ENCODE assay signal across 1 cellular context in genomic region chr15:80480909-80481308, GRCh38.
TF ChIP-seq lines count a peak whose summit lies in the region.

No MANE protein-coding gene starts in this region.

TF ChIP-seq in SK-N-SH, 30 proteins besides CTCF, POLR2A, EP300 and RAD21 (continued from another document):
- TF ChIP-seq ZBTB33 (IDR thresholded peaks at IDR 0.05; ENCODE audit: borderline replicate concordance, low read depth): peak; percentile 58; the same call in 1 of the 2 replicates
- TF ChIP-seq GABPA (IDR thresholded peaks at IDR 0.05; ENCODE audit: low read depth): peak; percentile 28; the same call in 1 of the 2 replicates
- peak; percentile 68; the same call in 1 of the 2 replicates for TF ChIP-seq FOXM1 (IDR thresholded peaks at IDR 0.05; ENCODE audit: low read depth)
- TF ChIP-seq TCF12 (IDR thresholded peaks at IDR 0.05): peak; percentile 93
- TF ChIP-seq POLR2AphosphoS5 (IDR thresholded peaks at IDR 0.05; ENCODE audit: low read depth, low read length): peak; percentile 49; the same call in 1 of the 2 replicates
- no peak for TF ChIP-seq FOXJ3 (CRISPR knock-in tag; IDR thresholded peaks at IDR 0.05)
- TF ChIP-seq NFIC (IDR thresholded peaks at IDR 0.05; ENCODE audit: borderline replicate concordance): peak; percentile 80; the same call in 1 of the 2 replicates
- TF ChIP-seq USF1 (IDR thresholded peaks at IDR 0.05; ENCODE audit: borderline replicate concordance, low read depth): no peak
- TF ChIP-seq REST (IDR thresholded peaks at IDR 0.05; ENCODE audit: low read depth, low read length): peak; percentile 73; the same call in 1 of the 2 replicates
- no peak; the same call in 1 of the 2 replicates for TF ChIP-seq MAX (IDR thresholded peaks at IDR 0.05; ENCODE audit: low read depth)
- no peak for TF ChIP-seq IRF3 (IDR thresholded peaks at IDR 0.05; ENCODE audit: low read depth, low read length)
- TF ChIP-seq MEF2A (IDR thresholded peaks at IDR 0.05; ENCODE audit: borderline replicate concordance, low read depth): 0 out of 2 replicates have a peak, but pooled peaks have one; percentile 54
- TF ChIP-seq PBX3 (IDR thresholded peaks at IDR 0.05): peak; percentile 88
- no peak for TF ChIP-seq MXI1 (IDR thresholded peaks at IDR 0.05; ENCODE audit: low read depth, low read length)
- no peak for TF ChIP-seq SMC3 (IDR thresholded peaks at IDR 0.05; ENCODE audit: low read depth, low read length)
